Comparison of ENCODE assay signal across 1 cellular context in genomic region chr16:2046889-2047329, GRCh38.
TF ChIP-seq lines count a peak whose summit lies in the region.

No MANE protein-coding gene starts in this region.

TF ChIP-seq in liver, 16 proteins besides CTCF, POLR2A, EP300 and RAD21 (continued from another document):
- TF ChIP-seq REST (IDR thresholded peaks at IDR 0.05) = no peak
- peak; percentile 8 to 28 for TF ChIP-seq HNF4A (conservative IDR thresholded peaks at IDR 0.05)
- no peak for TF ChIP-seq HNF4G (IDR thresholded peaks at IDR 0.05)
- TF ChIP-seq JUND (IDR thresholded peaks at IDR 0.05) = no peak
- peak; percentile 62 for TF ChIP-seq SP1 (IDR thresholded peaks at IDR 0.05)
- TF ChIP-seq NR2F2 (IDR thresholded peaks at IDR 0.05) = peak; percentile 70
